In genomic region chr15:81163961-81164800, GRCh38 we compare ENCODE assay signal across 13 cellular contexts. TPM values are rescaled to one million over a fixed set of nuclear protein-coding genes. Genes with fewer than 3 reads are reported as not detected.
DNase-seq lines count a peak whose midpoint lies in the region; ATAC-seq and TF ChIP-seq lines count a peak whose summit lies in the region.
"Had no signal": no experiment of that assay in that cellular context is flagged by ENCODE, and none has a peak within 500 bp of the region (broad histone marks: within the 10 kb centered on the region; RNA-seq: fewer than 3 reads in every experiment).

No MANE protein-coding gene starts in this region.

- H3K9me3 Mint-ChIP-seq in progenitor cell of endocrine pancreas (ENCODE audit: low read depth), result peaks cover 4% of the 10 kb centered on the region

- no peak for TF ChIP-seq POLR2A in vagina (IDR thresholded peaks at IDR 0.05)

- no peaks in the 10 kb centered on the region for H3K9me3 ChIP-seq in vagina
- H3K9me3 ChIP-seq: ovary had no signal

- H3K27ac Mint-ChIP-seq in progenitor cell of endocrine pancreas, result peak overlapping the region; percentile 22

- H3K4me1 Mint-ChIP-seq in progenitor cell of endocrine pancreas (ENCODE audit: low read depth), result no peaks in the 10 kb centered on the region

- DNase-seq in GM04503 (ENCODE audit: low read depth) (peak; percentile 50), RWPE1 (ENCODE audit: low spot score) (no peak), epithelial cell of esophagus (ENCODE audit: low read depth) (peak; percentile 24), progenitor cell of endocrine pancreas (ENCODE audit: low spot score, unreplicated experiment) (no peak), middle frontal gyrus (ENCODE audit: extremely low spot score, low spot score) (no peak), vagina (ENCODE audit: extremely low spot score in 2 of 2) (no peak)
- DNase-seq in stimulated activated CD4-positive, alpha-beta T cell treated with anti-CD3 and anti-CD28 coated beads, Interleukin-15, amount 100 ng/mL, for 24 hours, result no peak
- DNase-seq: dorsolateral prefrontal cortex; NCI-H1105; NK-92 treated with Interleukin-12 subunit alpha and Interleukin-12 subunit beta, amount 100 ng/mL, for 24 hours; ovary had no signal

- TF ChIP-seq CTCF in RWPE1 (conservative IDR thresholded peaks at IDR 0.05; ENCODE audit: low read depth), result no peak
- no peak for TF ChIP-seq CTCF in epithelial cell of esophagus (IDR thresholded peaks at IDR 0.05; ENCODE audit: insufficient read depth, low read depth, low read length, missing control alignments)
- no peak for TF ChIP-seq CTCF in progenitor cell of endocrine pancreas (IDR thresholded peaks at IDR 0.05; ENCODE audit: unreplicated experiment)
- TF ChIP-seq CTCF in vagina (IDR thresholded peaks at IDR 0.05), result no peak

- H3K36me3 Mint-ChIP-seq in progenitor cell of endocrine pancreas (ENCODE audit: insufficient read depth), result no peaks in the 10 kb centered on the region

- POLR2A ChIA-PET in RWPE1 (lab: Yijun Ruan, JAX; ENCODE audit: low non-redundant PET), result no interaction called here

- H3K27me3 ChIP-seq in vagina, result no peaks in the 10 kb centered on the region
- H3K27me3 ChIP-seq: ovary had no signal

- H3K27me3 Mint-ChIP-seq in progenitor cell of endocrine pancreas, result peaks cover 18% of the 10 kb centered on the region

- H3K27ac ChIP-seq in RWPE1, result peak overlapping the region; percentile 94
- H3K27ac ChIP-seq in vagina, result no peak overlapping the region
- H3K27ac ChIP-seq: dorsolateral prefrontal cortex, ovary had no signal

- H3K4me3 ChIP-seq in epithelial cell of esophagus (ENCODE audit: low read length) (no peak overlapping the region), vagina (no peak overlapping the region)
- H3K4me3 ChIP-seq: dorsolateral prefrontal cortex, ovary had no signal

- no peak for ATAC-seq in GM19397 (IDR thresholded peaks at IDR 0.05; ENCODE audit: unreplicated experiment)

- H3K4me1 ChIP-seq in vagina, result peaks cover 38% of the 10 kb centered on the region

- H3K4me3 Mint-ChIP-seq in progenitor cell of endocrine pancreas (ENCODE audit: low read depth), result no peak overlapping the region

- CTCF ChIA-PET in RWPE1 (lab: Yijun Ruan, JAX), result interaction anchor here (1.3 to 1.6 kb wide), 3 partner anchors 8 to 102 kb away, joined by 4 to 7 read pairs (median 6); no protein-coding TSS in a partner anchor

- H3K36me3 ChIP-seq in vagina, result no peaks in the 10 kb centered on the region
- H3K36me3 ChIP-seq: ovary had no signal

- intact Hi-C loops in vagina (cut with DNase I), result loop anchor here (5.0 kb wide), 1 partner anchor 103 kb away; no protein-coding TSS in a partner anchor

RNA-seq across cellular contexts. Expression of gene CFAP161, which starts 30.1 kb away (rescaled TPM):
- not detected in 2 replicates for total RNA-seq in progenitor cell of endocrine pancreas
- total RNA-seq in vagina, result 8.6 TPM
- total RNA-seq: kidney epithelial cell had no signal

RNA-seq across cellular contexts. Expression of gene IL16, which starts 32.5 kb away (rescaled TPM):
- total RNA-seq in progenitor cell of endocrine pancreas (0.16 and 0.38 TPM in 2 replicates), vagina (19.9 TPM)
- total RNA-seq: kidney epithelial cell had no signal

Comparison
In these comparisons a context has a peak if more than half of its experiments do, and no peak if none do; other contexts are left out.
1. DNase-seq: peak in GM04503 (single experiment) and epithelial cell of esophagus (single experiment); none in RWPE1 (single experiment), progenitor cell of endocrine pancreas (single experiment), middle frontal gyrus (single experiment), stimulated activated CD4-positive, alpha-beta T cell treated with anti-CD3 and anti-CD28 coated beads, Interleukin-15, amount 100 ng/mL, for 24 hours (single experiment) and vagina (0 of 2).
2. RNA of gene IL16, which starts 32.5 kb away (total RNA-seq): 19.9 TPM in vagina (single experiment); 0.16 to 0.38 TPM in progenitor cell of endocrine pancreas; every median in the first group is over 10 times any median in the second.